In genomic region chr4:83284161-83285021, GRCh38 we compare ENCODE assay signal across 1 cellular context.
A peak's percentile ranks its signal among the peaks of the same experiment; 100 is the strongest.
TF ChIP-seq lines count a peak whose summit lies in the region.

TSS of gene COQ2 (minus strand) at chr4:83284798. CDS start at chr4:83284764, 34 bp downstream.

TF ChIP-seq in K562, 482 proteins besides CTCF, POLR2A, EP300 and RAD21 (continued from another document and continues in another):
- peak; percentile 65 to 88 for TF ChIP-seq E2F6 (IDR thresholded peaks at IDR 0.05; ENCODE audit: borderline replicate concordance in 1 of 2, extremely low read depth in 1 of 2, insufficient read depth in 1 of 2, insufficient read length in 1 of 2, low read depth in 1 of 2, low read length in 1 of 2, poor library complexity in 1 of 2, severe bottlenecking in 1 of 2)
- peak; percentile 64 for TF ChIP-seq ZNF24 (IDR thresholded peaks at IDR 0.05)
- TF ChIP-seq PRMT5 (CRISPR knock-in tag; IDR thresholded peaks at IDR 0.05) = no peak
- no peak for TF ChIP-seq STAT5B (CRISPR knock-in tag; IDR thresholded peaks at IDR 0.05)
- TF ChIP-seq GTF2B (IDR thresholded peaks at IDR 0.05; ENCODE audit: extremely low read depth, insufficient read length) = no peak
- no peak for TF ChIP-seq GTF3C2 (IDR thresholded peaks at IDR 0.05; ENCODE audit: borderline replicate concordance, extremely low read depth, insufficient read length)
- 0 out of 2 replicates have a peak, but pooled peaks have one; percentile 40 for TF ChIP-seq ZNF717 (CRISPR knock-in tag; IDR thresholded peaks at IDR 0.05)
- no peak for TF ChIP-seq ZZZ3 (IDR thresholded peaks at IDR 0.05)
- TF ChIP-seq HMG20B (CRISPR knock-in tag; IDR thresholded peaks at IDR 0.05) = no peak
- no peak for TF ChIP-seq MED1 (CRISPR knock-in tag; IDR thresholded peaks at IDR 0.05; ENCODE audit: borderline replicate concordance)
- TF ChIP-seq HDAC3 (IDR thresholded peaks at IDR 0.05; ENCODE audit: borderline replicate concordance, partially characterized antibody) = no peak
- no peak; the same call in 1 of the 2 replicates for TF ChIP-seq ZNF583 (CRISPR knock-in tag; IDR thresholded peaks at IDR 0.05)
- no peak for TF ChIP-seq SREBF1 (IDR thresholded peaks at IDR 0.05; ENCODE audit: borderline replicate concordance, low read depth, low read length)
- TF ChIP-seq CHD4 (IDR thresholded peaks at IDR 0.05; ENCODE audit: insufficient read depth, insufficient replicate concordance, low read depth, low read length, poor library complexity, severe bottlenecking) = no peak
- TF ChIP-seq CAMTA2 (CRISPR knock-in tag; conservative IDR thresholded peaks at IDR 0.05) = no peak
- TF ChIP-seq SMARCA5 (IDR thresholded peaks at IDR 0.05) = no peak
- TF ChIP-seq NCOA6 (IDR thresholded peaks at IDR 0.05) = no peak
- TF ChIP-seq TAF9B (IDR thresholded peaks at IDR 0.05; ENCODE audit: partially characterized antibody) = peak; percentile 54
- peak; percentile 71 for TF ChIP-seq TAF1 (IDR thresholded peaks at IDR 0.05; ENCODE audit: control insufficient read depth, extremely low read depth, insufficient read depth, low read length, severe bottlenecking)
- no peak for TF ChIP-seq CBX3 (IDR thresholded peaks at IDR 0.05; ENCODE audit: borderline replicate concordance in 1 of 2, low read length in 2 of 2)
- TF ChIP-seq NR2F6 (CRISPR knock-in tag; IDR thresholded peaks at IDR 0.05) = no peak
- no peak for TF ChIP-seq ZNF253 (CRISPR knock-in tag; conservative IDR thresholded peaks at IDR 0.05)
- peak; percentile 59; the same call in 1 of the 2 replicates for TF ChIP-seq HDAC8 (tag; IDR thresholded peaks at IDR 0.05)
- TF ChIP-seq MYNN (IDR thresholded peaks at IDR 0.05) = no peak
- no peak for TF ChIP-seq MYNN (CRISPR knock-in tag; IDR thresholded peaks at IDR 0.05)
- peak; percentile 73; the same call in 1 of the 2 replicates for TF ChIP-seq JUN (IDR thresholded peaks at IDR 0.05; ENCODE audit: borderline replicate concordance, low read depth, low read length)
- peak; percentile 92 for TF ChIP-seq JUN (CRISPR knock-in tag; IDR thresholded peaks at IDR 0.05; ENCODE audit: borderline replicate concordance)
- TF ChIP-seq CREM (IDR thresholded peaks at IDR 0.05; ENCODE audit: low read depth) = peak; percentile 95
- TF ChIP-seq ZNF644 (tag; IDR thresholded peaks at IDR 0.05; ENCODE audit: low read depth) = no peak
- TF ChIP-seq ZBTB9 (CRISPR knock-in tag; IDR thresholded peaks at IDR 0.05) = peak; percentile 69; the same call in 1 of the 2 replicates
- no peak for TF ChIP-seq MIER1 (IDR thresholded peaks at IDR 0.05; ENCODE audit: low read depth)
- TF ChIP-seq ZNF639 (CRISPR knock-in tag; conservative IDR thresholded peaks at IDR 0.05 in 1 of 2, IDR thresholded peaks at IDR 0.05 in 1 of 2) = 0 out of 4 replicates have a peak, but pooled peaks of 1 of the 2 experiments have one; percentile 17
- peak; percentile 63 for TF ChIP-seq FOSL1 (tag; conservative IDR thresholded peaks at IDR 0.05)
- TF ChIP-seq FOXK1 (CRISPR knock-in tag; IDR thresholded peaks at IDR 0.05; ENCODE audit: borderline replicate concordance) = no peak
- no peak for TF ChIP-seq DDX20 (tag; IDR thresholded peaks at IDR 0.05; ENCODE audit: low read depth)
- TF ChIP-seq TAF7 (tag; IDR thresholded peaks at IDR 0.05) = no peak
- peak; percentile 79 for TF ChIP-seq EP400 (IDR thresholded peaks at IDR 0.05)
- TF ChIP-seq ZNF274 (IDR thresholded peaks at IDR 0.05; ENCODE audit: borderline replicate concordance, low read depth, low read length) = no peak
- no peak for TF ChIP-seq XRCC4 (IDR thresholded peaks at IDR 0.05; ENCODE audit: extremely low read depth, insufficient read depth, insufficient read length)
- peak; percentile 95 for TF ChIP-seq TARDBP (IDR thresholded peaks at IDR 0.05)
- no peak for TF ChIP-seq TRIM28 (IDR thresholded peaks at IDR 0.05)
- no peak for TF ChIP-seq PPARD (CRISPR knock-in tag; IDR thresholded peaks at IDR 0.05)
- no peak for TF ChIP-seq ZNF561 (CRISPR knock-in tag; conservative IDR thresholded peaks at IDR 0.05)
- TF ChIP-seq RCOR1 (IDR thresholded peaks at IDR 0.05; ENCODE audit: borderline replicate concordance in 1 of 2, low read depth in 2 of 2, low read length in 2 of 2) = peak in 1 of 2 experiments; percentile 9; a peak in 1 of 4 replicates
- no peak for TF ChIP-seq KLF6 (CRISPR knock-in tag; IDR thresholded peaks at IDR 0.05; ENCODE audit: borderline replicate concordance)
- no peak for TF ChIP-seq HBP1 (CRISPR knock-in tag; IDR thresholded peaks at IDR 0.05)
- TF ChIP-seq MLLT1 (IDR thresholded peaks at IDR 0.05) = no peak
- TF ChIP-seq ZFP91 (CRISPR knock-in tag; IDR thresholded peaks at IDR 0.05) = 0 out of 2 replicates have a peak, but pooled peaks have one; percentile 17
- TF ChIP-seq POU5F1 (IDR thresholded peaks at IDR 0.05; ENCODE audit: borderline replicate concordance, low read depth, low read length, partially characterized antibody) = no peak
- no peak for TF ChIP-seq RAD51 (IDR thresholded peaks at IDR 0.05; ENCODE audit: borderline replicate concordance, low read depth)
- no peak for TF ChIP-seq CREB5 (CRISPR knock-in tag; IDR thresholded peaks at IDR 0.05)
- TF ChIP-seq EZH2 (IDR thresholded peaks at IDR 0.05; ENCODE audit: borderline replicate concordance, low read depth, low read length) = no peak
